12 cellular contexts compared by ENCODE assay signal in genomic region chr3:36709281-36709680, GRCh38. TPM values are rescaled to one million over a fixed set of nuclear protein-coding genes. Genes with fewer than 3 reads are reported as not detected.
"Had no signal": no experiment of that assay in that cellular context is flagged by ENCODE, and none has a peak within 500 bp of the region (broad histone marks: within the 10 kb centered on the region; RNA-seq: fewer than 3 reads in every experiment).

No MANE protein-coding gene starts in this region.

- H3K9ac ChIP-seq: GM23248, KMS-11 had no signal

- H3K9me3 ChIP-seq: HAP-1 had no signal

- H3K36me3 ChIP-seq: HAP-1 had no signal

- DNase-seq: GM23248, GOT3, H7, HFFc6, IMR-90, Kasumi-1, KBM-7 had no signal

- H3K4me1 ChIP-seq: HAP-1 had no signal

- H3K9me3 Mint-ChIP-seq: HFFc6 had no signal

- H3K4me2 ChIP-seq: KMS-11 had no signal

- H3K4me3 ChIP-seq: GM23248, HAP-1 had no signal

- H2AFZ ChIP-seq: GM23248 had no signal

- H3K27ac ChIP-seq: GM23248, KMS-11 had no signal

- ATAC-seq: HCT116 had no signal

- H3K4me3 Mint-ChIP-seq: HFFc6 had no signal

- H3K27ac Mint-ChIP-seq: HFFc6 had no signal

RNA-seq across cellular contexts. Expression of gene DCLK3, which starts 55.1 kb away (rescaled TPM):
- total RNA-seq: H4, HFFc6, HT-29, IMR-90 had no signal
